Comparison of ENCODE assay signal across 14 cellular contexts in genomic region chr10:71512794-71513379, GRCh38.
DNase-seq lines count a peak whose midpoint lies in the region; ATAC-seq and TF ChIP-seq lines count a peak whose summit lies in the region.
"Had no signal": no experiment of that assay in that cellular context is flagged by ENCODE, and none has a peak within 500 bp of the region (broad histone marks: within the 10 kb centered on the region; RNA-seq: fewer than 3 reads in every experiment).

No MANE protein-coding gene starts in this region.

- H3K9me3 ChIP-seq in A673 (ENCODE audit: low read depth, low read length, poor library complexity, severe bottlenecking) (no peaks in the 10 kb centered on the region), RWPE2 (ENCODE audit: severe bottlenecking) (no peaks in the 10 kb centered on the region)
- H3K9me3 ChIP-seq: esophagus squamous epithelium had no signal

- H3K4me1 ChIP-seq in A673 (ENCODE audit: insufficient read depth, low read length, poor library complexity, severe bottlenecking) (no peaks in the 10 kb centered on the region), RWPE2 (ENCODE audit: insufficient read depth, poor library complexity, severe bottlenecking) (peaks cover 5% of the 10 kb centered on the region)
- H3K4me1 ChIP-seq: esophagus squamous epithelium had no signal

- DNase-seq in A673 (ENCODE audit: low spot score) = peak; percentile 26
- peak; percentile 13 for DNase-seq in HPDE6-E6E7 (ENCODE audit: extremely low spot score)
- DNase-seq in RWPE2 (ENCODE audit: low spot score) = no peak
- DNase-seq in kidney tubule cell (ENCODE audit: low spot score) = peak; percentile 74
- DNase-seq in GDM1 (lab: John Stamatoyannopoulos, UW) = no peak
- no peak for DNase-seq in NCI-H446 treated with DMSO at 0.1 percent for 48 hours (lab: John Stamatoyannopoulos, UW)
- no peak for DNase-seq in effector CD8-positive, alpha-beta T cell (lab: John Stamatoyannopoulos, UW)
- DNase-seq: central memory CD4-positive, alpha-beta T cell; esophagus squamous epithelium; GF-D8; MV-4-11; stimulated activated CD4-positive, alpha-beta T cell treated with anti-CD3 and anti-CD28 coated beads, Interleukin-15, amount 100 ng/mL, for 24 hours; T-helper 1 cell had no signal

- peak; percentile 46 for ATAC-seq in RWPE2 (ENCODE audit: low read depth)
- no peak for ATAC-seq in HG03095 (IDR thresholded peaks at IDR 0.05; ENCODE audit: unreplicated experiment)

- CTCF ChIA-PET in A673 (lab: Charles Lee) = no interaction called here

- H3K27ac ChIP-seq in A673 (ENCODE audit: low read depth, low read length, poor library complexity, severe bottlenecking) (no peak overlapping the region), RWPE2 (ENCODE audit: poor library complexity, severe bottlenecking) (no peak overlapping the region)
- H3K27ac ChIP-seq: esophagus squamous epithelium had no signal

- no peaks in the 10 kb centered on the region for H3K36me3 ChIP-seq in A673 (ENCODE audit: insufficient read depth, low read length, poor library complexity, severe bottlenecking)
- no peaks in the 10 kb centered on the region for H3K36me3 ChIP-seq in RWPE2 (ENCODE audit: low read depth)
- H3K36me3 ChIP-seq: esophagus squamous epithelium had no signal

- TF ChIP-seq CTCF in A673 (conservative IDR thresholded peaks at IDR 0.05; ENCODE audit: low read depth, low read length) (no peak), RWPE2 (IDR thresholded peaks at IDR 0.05; ENCODE audit: poor library complexity, severe bottlenecking) (no peak)

- BruUV-seq in A673 (replicated peaks; lab: Mats Ljungman, UMichigan) = no TSS peak

- intact Hi-C loops in A673 (cut with micrococcal nuclease; ENCODE audit: unreplicated experiment) = no loop called here

- H3K4me3 ChIP-seq in A673 (ENCODE audit: low read depth, low read length, poor library complexity, severe bottlenecking) (no peak overlapping the region), RWPE2 (ENCODE audit: severe bottlenecking) (no peak overlapping the region)
- H3K4me3 ChIP-seq: esophagus squamous epithelium had no signal

- H3K27me3 ChIP-seq in A673 (replicated peaks; ENCODE audit: insufficient read depth, low read depth, low read length, poor library complexity) = no peaks in the 10 kb centered on the region
- H3K27me3 ChIP-seq in RWPE2 (ENCODE audit: insufficient read depth, poor library complexity, severe bottlenecking) = no peaks in the 10 kb centered on the region
- H3K27me3 ChIP-seq: esophagus squamous epithelium had no signal

- POLR2A ChIA-PET in A673 (lab: Charles Lee; ENCODE audit: low non-redundant PET) = no interaction called here

Comparison
In these comparisons a context has a peak if more than half of its experiments do, and no peak if none do; other contexts are left out.
1. DNase-seq: peak in A673 (single experiment), HPDE6-E6E7 (single experiment) and kidney tubule cell (single experiment); none in RWPE2 (single experiment), GDM1 (single experiment), NCI-H446 treated with DMSO at 0.1 percent for 48 hours (single experiment) and effector CD8-positive, alpha-beta T cell (single experiment).